ENCODE assay signal across 11 cellular contexts in the genomic region with DNA sequence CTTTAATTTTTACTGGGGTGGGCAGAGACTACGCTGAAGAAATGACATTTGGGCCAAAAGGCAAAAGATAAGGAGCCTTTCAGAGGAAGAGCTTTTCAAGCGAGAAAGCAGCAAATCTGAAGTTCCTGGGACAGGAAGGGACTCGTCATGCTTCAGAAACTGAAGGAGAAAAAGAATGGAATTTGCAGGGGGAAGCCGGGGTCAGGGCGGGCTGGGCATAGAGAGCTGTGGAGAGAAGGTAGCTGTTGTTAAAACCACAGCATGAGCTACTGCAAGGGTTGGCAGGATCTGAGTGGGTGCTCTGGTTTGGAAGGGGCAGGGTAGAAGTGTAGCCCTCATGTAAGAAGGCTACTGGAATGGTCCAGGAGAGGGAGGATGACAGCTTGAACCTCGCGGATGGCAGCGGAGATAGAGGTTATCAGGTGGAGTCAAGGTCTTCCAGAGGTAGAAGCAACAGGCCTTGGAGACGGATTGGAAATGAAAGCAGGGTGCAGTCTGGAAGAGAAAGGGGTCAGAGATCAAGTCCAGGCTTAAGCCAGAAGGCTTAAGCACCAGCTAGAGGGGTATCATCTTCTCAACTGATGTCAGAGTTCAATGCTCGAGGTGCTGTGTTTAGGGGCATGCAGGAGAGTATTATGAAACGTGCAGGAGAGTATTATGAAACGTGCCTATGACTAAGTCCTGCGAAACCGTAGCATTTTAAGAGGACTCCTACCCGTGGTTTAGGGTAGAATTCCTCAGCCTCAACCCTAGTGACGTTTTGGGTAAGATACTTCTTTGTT. TPM values are rescaled to one million over a fixed set of nuclear protein-coding genes. Genes with fewer than 3 reads are reported as not detected.
A peak's percentile ranks its signal among the peaks of the same experiment; 100 is the strongest.
DNase-seq lines count a peak whose midpoint lies in the region; TF ChIP-seq lines count a peak whose summit lies in the region.
"Had no signal": no experiment of that assay in that cellular context is flagged by ENCODE, and none has a peak within 500 bp of the region (broad histone marks: within the 10 kb centered on the region; RNA-seq: fewer than 3 reads in every experiment).

No MANE protein-coding gene starts in this region.

- H3K4me3 Mint-ChIP-seq in progenitor cell of endocrine pancreas (ENCODE audit: low read depth) = no peak overlapping the region
- no peak overlapping the region for H3K4me3 Mint-ChIP-seq in activated naive CD4-positive, alpha-beta T cell treated with anti-CD3 and anti-CD28 coated beads for 36 hours
- H3K4me3 Mint-ChIP-seq: activated naive CD8-positive, alpha-beta T cell had no signal

- peaks cover 4% of the 10 kb centered on the region for H3K36me3 Mint-ChIP-seq in progenitor cell of endocrine pancreas (ENCODE audit: insufficient read depth)
- no peaks in the 10 kb centered on the region for H3K36me3 Mint-ChIP-seq in activated naive CD4-positive, alpha-beta T cell treated with anti-CD3 and anti-CD28 coated beads for 36 hours (ENCODE audit: low read depth)
- H3K36me3 Mint-ChIP-seq: activated naive CD8-positive, alpha-beta T cell had no signal

- H3K4me1 Mint-ChIP-seq in progenitor cell of endocrine pancreas (ENCODE audit: low read depth) = peaks cover 21% of the 10 kb centered on the region
- peaks cover 3% of the 10 kb centered on the region for H3K4me1 Mint-ChIP-seq in activated naive CD4-positive, alpha-beta T cell treated with anti-CD3 and anti-CD28 coated beads for 36 hours (ENCODE audit: low read depth)

- POLR2A ChIA-PET in RWPE1 (lab: Yijun Ruan, JAX; ENCODE audit: low non-redundant PET) = no interaction called here

- no peak for TF ChIP-seq POLR2A in lower leg skin (IDR thresholded peaks at IDR 0.05)

- no peaks in the 10 kb centered on the region for H3K27me3 Mint-ChIP-seq in progenitor cell of endocrine pancreas
- no peaks in the 10 kb centered on the region for H3K27me3 Mint-ChIP-seq in activated naive CD4-positive, alpha-beta T cell treated with anti-CD3 and anti-CD28 coated beads for 36 hours (ENCODE audit: low read depth)
- H3K27me3 Mint-ChIP-seq: activated naive CD8-positive, alpha-beta T cell had no signal

- 69 to 70% methylated on average over 16 of the region's 16 CpGs for WGBS in lower leg skin, 2 donors

- TF ChIP-seq CTCF in RWPE1 (conservative IDR thresholded peaks at IDR 0.05; ENCODE audit: low read depth) = no peak
- no peak for TF ChIP-seq CTCF in progenitor cell of endocrine pancreas (IDR thresholded peaks at IDR 0.05; ENCODE audit: unreplicated experiment)
- TF ChIP-seq CTCF in lower leg skin (IDR thresholded peaks at IDR 0.05) = no peak

- no peak overlapping the region for H3K4me3 ChIP-seq in lower leg skin (ENCODE audit: low read depth, poor library complexity, severe bottlenecking)

- H3K9me3 Mint-ChIP-seq in progenitor cell of endocrine pancreas (ENCODE audit: low read depth) = no peaks in the 10 kb centered on the region
- no peaks in the 10 kb centered on the region for H3K9me3 Mint-ChIP-seq in activated naive CD4-positive, alpha-beta T cell treated with anti-CD3 and anti-CD28 coated beads for 36 hours

- CTCF ChIA-PET in RWPE1 (lab: Yijun Ruan, JAX) = interaction anchor here (0.5 to 0.6 kb wide), 2 partner anchors 54 to 124 kb away, joined by 3 read pairs; no protein-coding TSS in a partner anchor
- CTCF ChIA-PET in activated naive CD4-positive, alpha-beta T cell treated with anti-CD3 and anti-CD28 coated beads for 36 hours (lab: Charles Lee) = no interaction called here

- DNase-seq in ELR (ENCODE audit: low read depth) = peak; percentile 89
- DNase-seq in RWPE1 (ENCODE audit: low spot score) = peak; percentile 38
- peak; percentile 54 for DNase-seq in fibroblast of gingiva (ENCODE audit: low read depth)
- DNase-seq in progenitor cell of endocrine pancreas (ENCODE audit: low spot score, unreplicated experiment) = no peak
- no peak for DNase-seq in activated naive CD4-positive, alpha-beta T cell treated with anti-CD3 and anti-CD28 coated beads for 36 hours
- DNase-seq in KG1 (lab: John Stamatoyannopoulos, UW) = no peak
- no peak for DNase-seq in NCI-H1694 (lab: John Stamatoyannopoulos, UW)
- DNase-seq in lower leg skin (ENCODE audit: low spot score in 2 of 2) = no peak
- DNase-seq: GOT3, NCI-H524 treated with DMSO at 0.1 percent for 48 hours had no signal

- peak overlapping the region; percentile 42 for H3K27ac ChIP-seq in RWPE1

- H3K27ac Mint-ChIP-seq in progenitor cell of endocrine pancreas = peak overlapping the region; percentile 4
- H3K27ac Mint-ChIP-seq in activated naive CD4-positive, alpha-beta T cell treated with anti-CD3 and anti-CD28 coated beads for 36 hours = no peak overlapping the region
- H3K27ac Mint-ChIP-seq: activated naive CD8-positive, alpha-beta T cell had no signal

- intact Hi-C loops in activated naive CD4-positive, alpha-beta T cell treated with anti-CD3 and anti-CD28 coated beads for 36 hours (cut with micrococcal nuclease) = no loop called here
- intact Hi-C loops in lower leg skin (cut with DNase I; ENCODE audit: low total_unique reads) = no loop called here

RNA-seq across cellular contexts. Expression of gene ATP8B1, which starts 18.9 kb away (rescaled TPM):
- total RNA-seq in progenitor cell of endocrine pancreas (21.7 and 21.9 TPM in 2 replicates), lower leg skin (10 to 100 TPM; 21.6 to 32.1 (median 26.8) TPM)
- total RNA-seq in activated naive CD4-positive, alpha-beta T cell treated with anti-CD3 and anti-CD28 coated beads for 36 hours = not detected

Comparison
In these comparisons a context has a peak if more than half of its experiments do, and no peak if none do; other contexts are left out.
1. DNase-seq: peak in ELR (single experiment), RWPE1 (single experiment) and fibroblast of gingiva (single experiment); none in progenitor cell of endocrine pancreas (single experiment), activated naive CD4-positive, alpha-beta T cell treated with anti-CD3 and anti-CD28 coated beads for 36 hours (single experiment), KG1 (single experiment), NCI-H1694 (single experiment) and lower leg skin (0 of 2).
2. RNA of gene ATP8B1, which starts 18.9 kb away (total RNA-seq): 21.6 to 32.1 TPM in lower leg skin and 21.7 to 21.9 TPM in progenitor cell of endocrine pancreas; not detected in activated naive CD4-positive, alpha-beta T cell treated with anti-CD3 and anti-CD28 coated beads for 36 hours; every median in the first group is over 10 times any median in the second.